26 cellular contexts compared by ENCODE assay signal in the genomic region with DNA sequence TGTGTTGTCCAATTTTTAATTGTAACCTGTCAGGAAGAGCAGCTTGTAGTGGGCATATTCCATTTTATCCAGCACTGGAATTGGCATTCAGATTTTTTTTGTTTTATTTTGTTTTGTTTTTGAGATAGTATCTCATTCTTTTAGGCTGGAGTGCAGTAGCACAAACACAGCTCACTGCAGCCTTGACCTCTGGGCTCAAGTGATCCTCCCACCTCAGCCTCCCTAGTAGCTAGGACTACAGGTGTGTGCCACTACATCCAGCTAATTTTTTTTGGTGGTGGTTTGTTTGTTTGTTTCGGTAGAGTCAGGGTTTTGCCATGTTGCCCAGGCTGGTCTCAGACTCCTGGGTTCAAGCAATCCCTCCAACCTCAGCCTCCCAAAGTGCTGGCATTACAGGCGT.
"Had no signal": no experiment of that assay in that cellular context is flagged by ENCODE, and none has a peak within 500 bp of the region (broad histone marks: within the 10 kb centered on the region; RNA-seq: fewer than 3 reads in every experiment).

No MANE protein-coding gene starts in this region.

- H3K4me3 Mint-ChIP-seq: naive thymus-derived CD8-positive, alpha-beta T cell; nephron; stimulated activated effector memory CD8-positive, alpha-beta T cell treated with anti-CD3 and anti-CD28 coated beads, Interleukin-12 subunit alpha, Interleukin-12 subunit beta, amount 100 ng/mL, for 72 hours; stimulated activated naive CD8-positive, alpha-beta T cell treated with anti-CD3 and anti-CD28 coated beads, Interleukin-15, Interleukin-2, amounts not matched to agents 100 ng/mL and 50 ng/mL, for 24 hours had no signal

- DNase-seq: hippocampal formation; kidney; left colon; left lung; lower lobe of right lung; mammary epithelial cell; mesenchymal stem cell; naive thymus-derived CD8-positive, alpha-beta T cell; ovary; retina; right cardiac atrium; sigmoid colon; small intestine; spleen; stimulated activated CD4-positive, alpha-beta T cell treated with anti-CD3 and anti-CD28 coated beads, Interleukin-4, amount 100 ng/mL, for 24 hours; stimulated activated naive CD4-positive, alpha-beta T cell; substantia nigra; testis; thyroid gland; transverse colon; upper lobe of left lung had no signal

- H3K4me1 ChIP-seq: left lung, lower lobe of right lung, prostate gland, sigmoid colon, spleen, testis, thyroid gland, transverse colon, upper lobe of left lung, vagina had no signal

- H3K27ac ChIP-seq: left lung, lower lobe of right lung, ovary, prostate gland, sigmoid colon, spleen, testis, thyroid gland, transverse colon, upper lobe of left lung, vagina had no signal

- H3K27me3 ChIP-seq: left lung, ovary, sigmoid colon, spleen, testis, thyroid gland, transverse colon, upper lobe of left lung, vagina had no signal

- H3K4me1 Mint-ChIP-seq: nephron had no signal

- H3K4me3 ChIP-seq: left lung, lower lobe of right lung, ovary, prostate gland, sigmoid colon, spleen, testis, thyroid gland, transverse colon, upper lobe of left lung, vagina had no signal

- ATAC-seq: left colon; left lung; lower lobe of right lung; naive thymus-derived CD8-positive, alpha-beta T cell; right cardiac atrium; stimulated activated effector memory CD8-positive, alpha-beta T cell treated with anti-CD3 and anti-CD28 coated beads, Interleukin-12 subunit alpha, Interleukin-12 subunit beta, amount 100 ng/mL, for 72 hours had no signal

- FAIRE-seq: kidney, small intestine had no signal

- H3K9me3 ChIP-seq: left lung, lower lobe of right lung, ovary, prostate gland, sigmoid colon, testis, thyroid gland, transverse colon, upper lobe of left lung, vagina had no signal

- H3K36me3 ChIP-seq: left lung, ovary, prostate gland, thyroid gland, transverse colon, vagina had no signal

- H3K27ac Mint-ChIP-seq: naive thymus-derived CD8-positive, alpha-beta T cell; nephron; stimulated activated effector memory CD8-positive, alpha-beta T cell treated with anti-CD3 and anti-CD28 coated beads, Interleukin-12 subunit alpha, Interleukin-12 subunit beta, amount 100 ng/mL, for 72 hours; stimulated activated naive CD8-positive, alpha-beta T cell treated with anti-CD3 and anti-CD28 coated beads, Interleukin-15, Interleukin-2, amounts not matched to agents 100 ng/mL and 50 ng/mL, for 24 hours had no signal

- H3K9me3 Mint-ChIP-seq: nephron; stimulated activated effector memory CD8-positive, alpha-beta T cell treated with anti-CD3 and anti-CD28 coated beads, Interleukin-12 subunit alpha, Interleukin-12 subunit beta, amount 100 ng/mL, for 72 hours; stimulated activated naive CD8-positive, alpha-beta T cell treated with anti-CD3 and anti-CD28 coated beads, Interleukin-15, Interleukin-2, amounts not matched to agents 100 ng/mL and 50 ng/mL, for 24 hours had no signal

- H3K27me3 Mint-ChIP-seq: naive thymus-derived CD8-positive, alpha-beta T cell; stimulated activated naive CD8-positive, alpha-beta T cell treated with anti-CD3 and anti-CD28 coated beads, Interleukin-15, Interleukin-2, amounts not matched to agents 100 ng/mL and 50 ng/mL, for 24 hours had no signal
